Comparison of ENCODE assay signal across 3 cellular contexts in genomic region chr11:23954730-23955129, GRCh38.
"Had no signal": no experiment of that assay in that cellular context is flagged by ENCODE, and none has a peak within 500 bp of the region (broad histone marks: within the 10 kb centered on the region; RNA-seq: fewer than 3 reads in every experiment).

No MANE protein-coding gene starts in this region.

- H3K4me3 ChIP-seq: GM12878 had no signal

- DNase-seq: GDM1, GF-D8 had no signal

- ATAC-seq: GM12878 had no signal
